8 cellular contexts compared by ENCODE assay signal in the genomic region with DNA sequence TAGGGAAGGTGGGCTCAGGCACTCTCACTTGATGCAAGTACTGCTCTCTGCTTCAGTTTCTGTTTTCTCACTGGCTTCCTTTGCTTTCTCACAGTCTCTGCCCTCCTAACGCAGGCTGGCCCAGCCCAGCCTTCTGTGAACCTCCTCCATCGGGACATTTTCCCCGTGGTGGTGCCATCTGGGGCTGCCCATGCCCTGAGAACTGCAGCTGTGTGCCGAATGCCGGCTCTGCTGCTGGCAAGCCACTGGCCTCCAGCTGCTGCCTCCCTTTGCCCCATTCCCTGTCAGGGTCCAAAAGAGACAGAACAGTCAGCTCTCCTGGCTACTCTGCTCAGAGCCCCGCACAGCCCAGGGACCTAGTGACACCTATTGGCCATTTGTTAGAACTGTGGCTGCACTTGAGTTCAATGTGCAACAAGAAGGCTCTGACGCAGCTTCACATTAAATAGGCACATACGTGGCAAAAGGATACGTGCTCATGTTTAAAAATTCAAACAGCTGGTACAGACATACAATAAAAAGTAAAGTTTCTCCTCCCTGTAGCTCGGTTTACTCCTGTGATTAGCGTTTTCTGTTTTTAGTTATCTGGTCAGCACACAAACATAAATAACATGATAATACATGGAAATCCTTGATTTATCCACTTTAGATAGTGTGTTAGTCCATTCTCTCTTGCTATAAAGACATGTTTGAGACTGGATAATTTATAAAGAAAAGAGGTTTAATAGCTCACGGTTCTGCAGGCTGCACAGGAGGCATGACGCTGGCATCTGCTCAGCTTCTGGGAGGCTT. TPM values are rescaled to one million over a fixed set of nuclear protein-coding genes. Genes with fewer than 3 reads are reported as not detected.
DNase-seq lines count a peak whose midpoint lies in the region; ATAC-seq, FAIRE-seq and TF ChIP-seq lines count a peak whose summit lies in the region.

No MANE protein-coding gene starts in this region.

- H3K27me3 Mint-ChIP-seq in CD14-positive monocyte (ENCODE audit: low read depth in 3 of 3), result peaks cover 2 to 8% (median 3%) of the 10 kb centered on the region in 3 donors
- peaks cover 11% of the 10 kb centered on the region for H3K27me3 Mint-ChIP-seq in activated CD8-positive, alpha-beta T cell treated with anti-CD3 and anti-CD28 coated beads for 36 hours

- peak; percentile 89 for FAIRE-seq in GM18507 (lab: Jason Lieb, UNC)

- POLR2A ChIA-PET in activated CD8-positive, alpha-beta T cell treated with anti-CD3 and anti-CD28 coated beads for 36 hours (lab: Charles Lee), result no interaction called here

- no peak for DNase-seq in CD14-positive monocyte (ENCODE audit: low spot score)
- DNase-seq in GM18507 (ENCODE audit: extremely low spot score, insufficient read length, low read depth), result peak; percentile 48
- DNase-seq in NCI-H2107 (lab: John Stamatoyannopoulos, UW), result peak; percentile 52
- DNase-seq in activated CD8-positive, alpha-beta T cell treated with anti-CD3 and anti-CD28 coated beads for 36 hours, result peak; percentile 51
- peak; percentile 46 for DNase-seq in Right ventricle myocardium superior
- DNase-seq in posterior cingulate gyrus, result peak in 9 of 10 donors; percentile 42 to 93 (median 56)
- no peak for DNase-seq in NCI-H187 treated with DMSO at 0.1 percent for 48 hours (lab: John Stamatoyannopoulos, UW)

- H3K4me1 Mint-ChIP-seq in CD14-positive monocyte, result peaks cover 6% of the 10 kb centered on the region
- no peaks in the 10 kb centered on the region for H3K4me1 Mint-ChIP-seq in activated CD8-positive, alpha-beta T cell treated with anti-CD3 and anti-CD28 coated beads for 36 hours (ENCODE audit: low read depth)

- H3K4me3 Mint-ChIP-seq in CD14-positive monocyte, result peak overlapping the region in 1 of 2 donors; percentile 62
- no peak overlapping the region for H3K4me3 Mint-ChIP-seq in activated CD8-positive, alpha-beta T cell treated with anti-CD3 and anti-CD28 coated beads for 36 hours

- intact Hi-C loops in CD14-positive monocyte (cut with micrococcal nuclease) (no loop called here), Right ventricle myocardium superior (cut with DNase I) (no loop called here), posterior cingulate gyrus (cut with DNase I) (no loop called here)
- intact Hi-C loops in activated CD8-positive, alpha-beta T cell treated with anti-CD3 and anti-CD28 coated beads for 36 hours (cut with micrococcal nuclease), result no loop called here

- CTCF ChIA-PET in activated CD8-positive, alpha-beta T cell treated with anti-CD3 and anti-CD28 coated beads for 36 hours (lab: Charles Lee), result interaction anchor here (0.7 to 2.0 kb wide), 14 partner anchors 9 to 318 kb away, joined by 3 to 10 read pairs (median 4); no protein-coding TSS in a partner anchor

- TF ChIP-seq CTCF in CD14-positive monocyte (IDR thresholded peaks at IDR 0.05), result peak; percentile 52
- TF ChIP-seq CTCF in activated CD8-positive, alpha-beta T cell treated with anti-CD3 and anti-CD28 coated beads for 36 hours (IDR thresholded peaks at IDR 0.05), result peak; percentile 54

- H3K36me3 Mint-ChIP-seq in CD14-positive monocyte, result no peaks in the 10 kb centered on the region
- H3K36me3 Mint-ChIP-seq in activated CD8-positive, alpha-beta T cell treated with anti-CD3 and anti-CD28 coated beads for 36 hours (ENCODE audit: low read depth), result no peaks in the 10 kb centered on the region

- peak; percentile 93 for ATAC-seq in HG02870 (IDR thresholded peaks at IDR 0.05; ENCODE audit: unreplicated experiment)
- peak; percentile 80 for ATAC-seq in activated CD8-positive, alpha-beta T cell treated with anti-CD3 and anti-CD28 coated beads for 36 hours
- peak; percentile 84 for ATAC-seq in Right ventricle myocardium superior (ENCODE audit: poor library complexity)

- no peaks in the 10 kb centered on the region for H3K9me3 Mint-ChIP-seq in CD14-positive monocyte
- H3K9me3 Mint-ChIP-seq in activated CD8-positive, alpha-beta T cell treated with anti-CD3 and anti-CD28 coated beads for 36 hours, result no peaks in the 10 kb centered on the region

- H3K27ac Mint-ChIP-seq in CD14-positive monocyte, result peak overlapping the region in 1 of 7 donors; percentile 43
- no peak overlapping the region for H3K27ac Mint-ChIP-seq in activated CD8-positive, alpha-beta T cell treated with anti-CD3 and anti-CD28 coated beads for 36 hours

RNA-seq across cellular contexts. Expression of a gene that starts 46.6 kb away (rescaled TPM):
- polyA plus RNA-seq in CD14-positive monocyte, result under 1 TPM in 1 of 2 donors, not detected in 1; 0.06 TPM
- total RNA-seq in activated CD8-positive, alpha-beta T cell treated with anti-CD3 and anti-CD28 coated beads for 36 hours, result under 1 TPM in 1 of 2 experiments, not detected in 1; 0.05 TPM
- total RNA-seq in Right ventricle myocardium superior, result 0.11 TPM

Comparison
In these comparisons a context has a peak if more than half of its experiments do, and no peak if none do; other contexts are left out.
1. DNase-seq: peak in GM18507 (single experiment), NCI-H2107 (single experiment), activated CD8-positive, alpha-beta T cell treated with anti-CD3 and anti-CD28 coated beads for 36 hours (single experiment), Right ventricle myocardium superior (single experiment) and posterior cingulate gyrus (9 of 10); none in CD14-positive monocyte (single experiment) and NCI-H187 treated with DMSO at 0.1 percent for 48 hours (single experiment).
2. Peak in every context shown above with its lines, with median percentiles within 50 percentile points of each other: ATAC-seq.